In genomic region chr9:114989600-114990410, GRCh38 we compare ENCODE assay signal across 11 cellular contexts. TPM values are rescaled to one million over a fixed set of nuclear protein-coding genes. Genes with fewer than 3 reads are reported as not detected.
DNase-seq lines count a peak whose midpoint lies in the region; ATAC-seq and TF ChIP-seq lines count a peak whose summit lies in the region.
"Had no signal": no experiment of that assay in that cellular context is flagged by ENCODE, and none has a peak within 500 bp of the region (broad histone marks: within the 10 kb centered on the region; RNA-seq: fewer than 3 reads in every experiment).

No MANE protein-coding gene starts in this region.

- ATAC-seq in CD4-positive, alpha-beta T cell (ENCODE audit: poor library complexity), result peak; percentile 77
- peak; percentile 60 for ATAC-seq in GM21717 (IDR thresholded peaks at IDR 0.05; ENCODE audit: unreplicated experiment)
- ATAC-seq in T-cell (replicated peaks in 1 of 4), result peak; percentile 69 to 89 (median 76)
- ATAC-seq in HG03520 (IDR thresholded peaks at IDR 0.05; ENCODE audit: unreplicated experiment), result no peak
- ATAC-seq: Right ventricle myocardium inferior had no signal

- H3K36me3 Mint-ChIP-seq in CD4-positive, alpha-beta T cell (ENCODE audit: low read depth), result no peaks in the 10 kb centered on the region
- no peaks in the 10 kb centered on the region for H3K36me3 Mint-ChIP-seq in T-cell

- no peaks in the 10 kb centered on the region for H3K27me3 ChIP-seq in CD4-positive, alpha-beta T cell (ENCODE audit: control insufficient read depth, insufficient read depth, low read length)
- H3K27me3 ChIP-seq in effector memory CD4-positive, alpha-beta T cell (replicated peaks; ENCODE audit: control insufficient read depth, insufficient read depth, low read length, poor library complexity, severe bottlenecking), result no peaks in the 10 kb centered on the region
- peaks cover 0 to 9% (median 0%) of the 10 kb centered on the region in 4 donors for H3K27me3 ChIP-seq in esophagus squamous epithelium

- no peak overlapping the region for H3K27ac ChIP-seq in CD4-positive, alpha-beta T cell (ENCODE audit: low read depth, low read length)
- H3K27ac ChIP-seq in effector memory CD4-positive, alpha-beta T cell (ENCODE audit: insufficient read depth, low read length, poor library complexity, severe bottlenecking), result peak overlapping the region; percentile 30
- no peak overlapping the region for H3K27ac ChIP-seq in esophagus squamous epithelium

- H3K4me1 Mint-ChIP-seq in CD4-positive, alpha-beta T cell (ENCODE audit: low read depth), result peaks cover 36% of the 10 kb centered on the region
- peaks cover 34 to 37% (median 34%) of the 10 kb centered on the region in 3 donors for H3K4me1 Mint-ChIP-seq in T-cell

- no peak for TF ChIP-seq POLR2A in esophagus squamous epithelium (IDR thresholded peaks at IDR 0.05)

- intact Hi-C loops in CD4-positive, alpha-beta T cell (cut with DNase I, micrococcal nuclease), result no loop called here
- intact Hi-C loops in esophagus squamous epithelium (cut with DNase I), result no loop called here

- H3K9me3 ChIP-seq in CD4-positive, alpha-beta T cell (ENCODE audit: control insufficient read depth, low read length), result no peaks in the 10 kb centered on the region
- H3K9me3 ChIP-seq in effector memory CD4-positive, alpha-beta T cell (ENCODE audit: control insufficient read depth, low read length), result no peaks in the 10 kb centered on the region
- H3K9me3 ChIP-seq in esophagus squamous epithelium, result no peaks in the 10 kb centered on the region

- H3K27me3 Mint-ChIP-seq in CD4-positive, alpha-beta T cell, result no peaks in the 10 kb centered on the region
- no peaks in the 10 kb centered on the region for H3K27me3 Mint-ChIP-seq in T-cell

- H3K4me1 ChIP-seq in effector memory CD4-positive, alpha-beta T cell (ENCODE audit: control insufficient read depth, insufficient read depth, low read length, poor library complexity, severe bottlenecking), result peaks cover 20% of the 10 kb centered on the region
- H3K4me1 ChIP-seq in esophagus squamous epithelium, result no peaks in the 10 kb centered on the region

- CTCF ChIA-PET in CD4-positive, alpha-beta T cell (lab: Charles Lee), result interaction anchor here (0.8 kb wide), 1 partner anchor 308 kb away, joined by 3 read pairs; the partner anchor contains the start of gene TEX48
- CTCF ChIA-PET in T-cell (lab: Charles Lee), result interaction anchor here in 1 of 2 donors (0.9 kb wide), 2 partner anchors 61 to 83 kb away, joined by 3 read pairs; no protein-coding TSS in a partner anchor

- no peak overlapping the region for H3K4me3 ChIP-seq in effector memory CD4-positive, alpha-beta T cell (ENCODE audit: insufficient read depth, low read depth, low read length, poor library complexity, severe bottlenecking)
- no peak overlapping the region for H3K4me3 ChIP-seq in esophagus squamous epithelium

- no peaks in the 10 kb centered on the region for H3K9me3 Mint-ChIP-seq in CD4-positive, alpha-beta T cell
- H3K9me3 Mint-ChIP-seq in T-cell, result no peaks in the 10 kb centered on the region

- no peaks in the 10 kb centered on the region for H3K36me3 ChIP-seq in effector memory CD4-positive, alpha-beta T cell (ENCODE audit: control insufficient read depth, insufficient read depth, low read length)
- no peaks in the 10 kb centered on the region for H3K36me3 ChIP-seq in esophagus squamous epithelium

- TF ChIP-seq CTCF in CD4-positive, alpha-beta T cell (IDR thresholded peaks at IDR 0.05), result no peak
- no peak for TF ChIP-seq CTCF in esophagus squamous epithelium (IDR thresholded peaks at IDR 0.05)

- peak overlapping the region; percentile 11 for H3K4me3 Mint-ChIP-seq in CD4-positive, alpha-beta T cell
- H3K4me3 Mint-ChIP-seq in T-cell, result peak overlapping the region in 2 of 3 donors; percentile 51 to 56

- H3K27ac Mint-ChIP-seq in CD4-positive, alpha-beta T cell, result peak overlapping the region; percentile 89
- H3K27ac Mint-ChIP-seq in T-cell, result peak overlapping the region; percentile 94 to 97

- POLR2A ChIA-PET in CD4-positive, alpha-beta T cell (lab: Charles Lee), result interaction anchor here (1.1 to 2.0 kb wide), 5 partner anchors 8 to 91 kb away, joined by 3 to 6 read pairs (median 5); partner anchors contain the start of gene TNFSF8
- POLR2A ChIA-PET in T-cell (lab: Charles Lee), result interaction anchor here in 1 of 2 donors (0.8 kb wide), 1 partner anchor 60 kb away, joined by 9 read pairs; no protein-coding TSS in a partner anchor

- WGBS in esophagus squamous epithelium, 2 donors, result 23 to 48% methylated on average over 3 to 4 of the region's 4 CpGs

- DNase-seq in CD4-positive, alpha-beta T cell, result peak in 7 of 10 experiments; percentile 8 to 43 (median 24)
- peak in 29 of 34 experiments; percentile 5 to 72 (median 31) for DNase-seq in T-cell
- DNase-seq in effector memory CD4-positive, alpha-beta T cell, result no peak
- no peak for DNase-seq in esophagus squamous epithelium (lab: John Stamatoyannopoulos, UW)
- DNase-seq in SHP77 treated with DMSO at 0.1 percent for 48 hours (lab: John Stamatoyannopoulos, UW), result no peak
- no peak for DNase-seq in SW480 (ENCODE audit: low spot score)
- DNase-seq: midbrain had no signal

RNA-seq across cellular contexts. Expression of gene TNFSF8, which starts 59.4 kb away (rescaled TPM):
- total RNA-seq in CD4-positive, alpha-beta T cell, result 10 to 100 TPM; 70.9 to 71.6 TPM
- total RNA-seq in T-cell (100 to 1,000 TPM in 1 of 5 donors, 10 to 100 TPM in 4; 42.9 to 102 (median 63.4) TPM), esophagus squamous epithelium (1 to 10 TPM in 1 of 4 donors, under 1 TPM in 3; 0.21 to 6.5 (median 0.41) TPM)
- total RNA-seq: LHCN-M2 had no signal

Comparison
In these comparisons a context has a peak if more than half of its experiments do, and no peak if none do; other contexts are left out.
1. DNase-seq: peak in CD4-positive, alpha-beta T cell (7 of 10) and T-cell (29 of 34); none in effector memory CD4-positive, alpha-beta T cell (0 of 3), esophagus squamous epithelium (single experiment), SHP77 treated with DMSO at 0.1 percent for 48 hours (single experiment) and SW480 (single experiment).
2. RNA of gene TNFSF8, which starts 59.4 kb away (total RNA-seq): 70.9 to 71.6 TPM in CD4-positive, alpha-beta T cell and 42.9 to 102 TPM in T-cell; 0.21 to 6.5 TPM in esophagus squamous epithelium; every median in the first group is over 4 times any median in the second.